Comparison of ENCODE assay signal across 21 cellular contexts in the genomic region with DNA sequence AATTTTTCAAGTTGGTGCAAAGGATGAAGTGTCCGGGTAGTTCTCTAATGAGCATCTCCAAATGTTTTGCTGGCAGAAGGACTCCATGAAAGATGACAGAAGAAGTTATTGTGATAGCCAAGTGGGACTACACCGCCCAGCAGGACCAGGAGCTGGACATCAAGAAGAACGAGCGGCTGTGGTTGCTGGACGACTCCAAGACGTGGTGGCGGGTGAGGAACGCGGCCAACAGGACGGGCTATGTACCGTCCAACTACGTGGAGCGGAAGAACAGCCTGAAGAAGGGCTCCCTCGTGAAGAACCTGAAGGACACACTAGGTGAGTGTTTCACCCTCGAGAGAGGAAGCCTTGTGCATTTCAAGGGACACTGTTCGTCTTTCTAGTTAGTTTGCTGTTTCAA.
DNase-seq lines count a peak whose midpoint lies in the region; ATAC-seq and TF ChIP-seq lines count a peak whose summit lies in the region.
"Had no signal": no experiment of that assay in that cellular context is flagged by ENCODE, and none has a peak within 500 bp of the region (broad histone marks: within the 10 kb centered on the region; RNA-seq: fewer than 3 reads in every experiment).

No MANE protein-coding gene starts in this region.

- TF ChIP-seq CTCF in neutrophil (IDR thresholded peaks at IDR 0.05) (no peak), GM10266 (IDR thresholded peaks at IDR 0.05; ENCODE audit: control insufficient read depth, insufficient read depth, low read depth, missing control alignments) (no peak)

- H3K4me1 ChIP-seq in neutrophil (ENCODE audit: control insufficient read depth in 1 of 2, insufficient read depth in 1 of 2, low read depth in 1 of 2, low read length in 1 of 2): peaks cover 30 to 42% of the 10 kb centered on the region in 2 experiments

- no peaks in the 10 kb centered on the region for H3K27me3 Mint-ChIP-seq in activated CD4-positive, alpha-beta T cell treated with anti-CD3 and anti-CD28 coated beads for 36 hours
- no peaks in the 10 kb centered on the region for H3K27me3 Mint-ChIP-seq in activated naive CD8-positive, alpha-beta T cell treated with anti-CD3 and anti-CD28 coated beads, Interleukin-2, amount 10 ng/mL, durations not matched to agents 7 days and 5 days
- H3K27me3 Mint-ChIP-seq: brain had no signal

- H3K27ac ChIP-seq in neutrophil: peak overlapping the region; percentile 74
- H3K27ac ChIP-seq: ovary, tibial nerve had no signal

- H3K9me3 ChIP-seq in neutrophil: no peaks in the 10 kb centered on the region
- H3K9me3 ChIP-seq: ovary, tibial nerve had no signal

- DNase-seq in activated CD4-positive, alpha-beta T cell treated with anti-CD3 and anti-CD28 coated beads for 36 hours: no peak
- no peak for DNase-seq in activated CD4-positive, alpha-beta T cell treated with anti-CD3 and anti-CD28 coated beads for 4 hours
- DNase-seq in H7: peak; percentile 2
- no peak for DNase-seq in activated naive CD8-positive, alpha-beta T cell treated with anti-CD3 and anti-CD28 coated beads, Interleukin-2, amount 10 ng/mL, durations not matched to agents 7 days and 5 days
- no peak for DNase-seq in GM10266 (ENCODE audit: extremely low spot score)
- DNase-seq in GM19238 (ENCODE audit: insufficient read length, low spot score): no peak
- DNase-seq: activated CD4-positive, alpha-beta T cell treated with anti-CD3 and anti-CD28 coated beads, Interleukin-2, amount 50 U/mL, for 4 hours; activated gamma-delta T cell; C1 segment of cervical spinal cord; dermis blood vessel endothelial cell; IMR-90; NCI-H1694 treated with DMSO at 0.1 percent for 48 hours; ovary; SHP77 treated with DMSO at 0.1 percent for 48 hours; stimulated activated CD4-positive, alpha-beta T cell treated with anti-CD3 and anti-CD28 coated beads, Interleukin-4, amount 100 ng/mL, for 24 hours; stimulated activated CD8-positive, alpha-beta memory T cell treated with anti-CD3 and anti-CD28 coated beads, Interleukin-4, amount 100 ng/mL, for 48 hours; T1000 had no signal

- H3K4me3 ChIP-seq in H7 (ENCODE audit: insufficient read depth, low read depth, low read length): no peak overlapping the region
- H3K4me3 ChIP-seq in neutrophil (ENCODE audit: low read depth in 1 of 2, low read length in 1 of 2): no peak overlapping the region
- H3K4me3 ChIP-seq: ovary, tibial nerve had no signal

- CTCF ChIA-PET in activated CD4-positive, alpha-beta T cell treated with anti-CD3 and anti-CD28 coated beads for 36 hours (lab: Charles Lee): interaction anchor here (0.7 to 3.6 kb wide), 6 partner anchors 24 to 55 kb away, joined by 3 to 11 read pairs (median 3); no protein-coding TSS in a partner anchor

- POLR2A ChIA-PET in activated CD4-positive, alpha-beta T cell treated with anti-CD3 and anti-CD28 coated beads for 36 hours (lab: Charles Lee): interaction anchor here (0.9 kb wide), 1 partner anchor 51 kb away, joined by 4 read pairs; no protein-coding TSS in a partner anchor
- POLR2A ChIA-PET in activated naive CD8-positive, alpha-beta T cell treated with anti-CD3 and anti-CD28 coated beads, Interleukin-2, amount 10 ng/mL, durations not matched to agents 7 days and 5 days (lab: Charles Lee): no interaction called here

- intact Hi-C loops in activated CD4-positive, alpha-beta T cell treated with anti-CD3 and anti-CD28 coated beads for 36 hours (cut with DNase I, micrococcal nuclease): loop anchor here in 1 of 2 experiments (5.0 kb wide), 1 partner anchor 232 kb away; no protein-coding TSS in a partner anchor

- no peaks in the 10 kb centered on the region for H3K27me3 ChIP-seq in H7 (ENCODE audit: control insufficient read depth, insufficient read depth, low read length)
- no peaks in the 10 kb centered on the region for H3K27me3 ChIP-seq in neutrophil
- H3K27me3 ChIP-seq: ovary, tibial nerve had no signal

- H3K36me3 ChIP-seq in H7 (replicated peaks; ENCODE audit: control insufficient read depth, insufficient read depth, low read length): no peaks in the 10 kb centered on the region; the same call in 1 of the 2 replicates
- peaks cover 23% of the 10 kb centered on the region for H3K36me3 ChIP-seq in neutrophil
- H3K36me3 ChIP-seq: ovary had no signal

- peak overlapping the region; percentile 92 for H3K27ac Mint-ChIP-seq in activated CD4-positive, alpha-beta T cell treated with anti-CD3 and anti-CD28 coated beads for 36 hours
- peak overlapping the region; percentile 49 for H3K27ac Mint-ChIP-seq in activated naive CD8-positive, alpha-beta T cell treated with anti-CD3 and anti-CD28 coated beads, Interleukin-2, amount 10 ng/mL, durations not matched to agents 7 days and 5 days

- H3K36me3 Mint-ChIP-seq in activated CD4-positive, alpha-beta T cell treated with anti-CD3 and anti-CD28 coated beads for 36 hours (ENCODE audit: low read depth): peaks cover 46% of the 10 kb centered on the region
- H3K36me3 Mint-ChIP-seq in activated naive CD8-positive, alpha-beta T cell treated with anti-CD3 and anti-CD28 coated beads, Interleukin-2, amount 10 ng/mL, durations not matched to agents 7 days and 5 days: peaks cover 28% of the 10 kb centered on the region

- no peak for ATAC-seq in activated CD4-positive, alpha-beta T cell treated with anti-CD3 and anti-CD28 coated beads for 36 hours
- ATAC-seq in activated naive CD8-positive, alpha-beta T cell treated with anti-CD3 and anti-CD28 coated beads, Interleukin-2, amount 10 ng/mL, durations not matched to agents 7 days and 5 days (ENCODE audit: low read depth): no peak
- no peak for ATAC-seq in HG03432 (IDR thresholded peaks at IDR 0.05; ENCODE audit: unreplicated experiment)

- H3K9me3 Mint-ChIP-seq in activated CD4-positive, alpha-beta T cell treated with anti-CD3 and anti-CD28 coated beads for 36 hours (ENCODE audit: low read depth): peaks cover 3% of the 10 kb centered on the region
- H3K9me3 Mint-ChIP-seq in activated naive CD8-positive, alpha-beta T cell treated with anti-CD3 and anti-CD28 coated beads, Interleukin-2, amount 10 ng/mL, durations not matched to agents 7 days and 5 days: peaks cover 2% of the 10 kb centered on the region

- peaks cover 79% of the 10 kb centered on the region for H3K4me1 Mint-ChIP-seq in activated CD4-positive, alpha-beta T cell treated with anti-CD3 and anti-CD28 coated beads for 36 hours
- H3K4me1 Mint-ChIP-seq in activated naive CD8-positive, alpha-beta T cell treated with anti-CD3 and anti-CD28 coated beads, Interleukin-2, amount 10 ng/mL, durations not matched to agents 7 days and 5 days: peaks cover 50% of the 10 kb centered on the region

- no peak overlapping the region for H3K4me3 Mint-ChIP-seq in activated CD4-positive, alpha-beta T cell treated with anti-CD3 and anti-CD28 coated beads for 36 hours
- no peak overlapping the region for H3K4me3 Mint-ChIP-seq in activated naive CD8-positive, alpha-beta T cell treated with anti-CD3 and anti-CD28 coated beads, Interleukin-2, amount 10 ng/mL, durations not matched to agents 7 days and 5 days
- H3K4me3 Mint-ChIP-seq: brain had no signal
